21 cellular contexts compared by ENCODE assay signal in genomic region chr11:45563801-45564200, GRCh38.
"Had no signal": no experiment of that assay in that cellular context is flagged by ENCODE, and none has a peak within 500 bp of the region (broad histone marks: within the 10 kb centered on the region; RNA-seq: fewer than 3 reads in every experiment).

No MANE protein-coding gene starts in this region.

- ATAC-seq: activated CD8-positive, alpha-beta memory T cell treated with anti-CD3 and anti-CD28 coated beads, Interleukin-2, amount 10 ng/mL, durations not matched to agents 7 days and 5 days; left lobe of liver; naive thymus-derived CD4-positive, alpha-beta T cell; pancreas; stimulated activated memory B cell treated with anti-CD40 and anti-IgM and Interleukin-4, amounts not matched to agents 10 μg/mL and 1 μg/mL and 100 μg/mL, for 72 hours had no signal

- H3K9me3 Mint-ChIP-seq: activated B cell treated with CpG ODN at 0.5 μM for 24 hours; activated CD4-positive, alpha-beta memory T cell treated with anti-CD3 and anti-CD28 coated beads, Interleukin-2, amount 10 ng/mL, durations not matched to agents 7 days and 5 days; memory B cell; naive thymus-derived CD4-positive, alpha-beta T cell; stimulated activated memory B cell treated with anti-CD40 and anti-IgM and Interleukin-4, amounts not matched to agents 10 μg/mL and 1 μg/mL and 100 μg/mL, for 72 hours had no signal

- DNase-seq: activated B cell treated with CpG ODN at 0.5 μM for 24 hours; activated CD4-positive, alpha-beta memory T cell treated with anti-CD3 and anti-CD28 coated beads, Interleukin-2, amount 10 ng/mL, durations not matched to agents 7 days and 5 days; activated CD4-positive, alpha-beta T cell treated with anti-CD3 and anti-CD28 coated beads for 4 hours; activated CD8-positive, alpha-beta memory T cell treated with anti-CD3 and anti-CD28 coated beads, Interleukin-2, amount 10 ng/mL, durations not matched to agents 7 days and 5 days; foreskin fibroblast; islet precursor cell; naive thymus-derived CD4-positive, alpha-beta T cell; pancreas; sigmoid colon; spleen; stimulated activated CD4-positive, alpha-beta T cell treated with anti-CD3 and anti-CD28 coated beads, Interleukin-4, amount 100 ng/mL, for 4 hours; SW 1271; T-helper 2 cell had no signal

- H3K4me3 ChIP-seq: hepatocyte, pancreas, sigmoid colon, spleen, thoracic aorta had no signal

- H3K4me3 Mint-ChIP-seq: activated B cell treated with CpG ODN at 0.5 μM for 24 hours; activated CD4-positive, alpha-beta memory T cell treated with anti-CD3 and anti-CD28 coated beads, Interleukin-2, amount 10 ng/mL, durations not matched to agents 7 days and 5 days; activated CD8-positive, alpha-beta memory T cell treated with anti-CD3 and anti-CD28 coated beads, Interleukin-2, amount 10 ng/mL, durations not matched to agents 7 days and 5 days; activated naive CD8-positive, alpha-beta T cell; memory B cell; naive thymus-derived CD4-positive, alpha-beta T cell; stimulated activated memory B cell treated with anti-CD40 and anti-IgM and Interleukin-4, amounts not matched to agents 10 μg/mL and 1 μg/mL and 100 μg/mL, for 72 hours had no signal

- H3K36me3 Mint-ChIP-seq: activated CD8-positive, alpha-beta memory T cell treated with anti-CD3 and anti-CD28 coated beads, Interleukin-2, amount 10 ng/mL, durations not matched to agents 7 days and 5 days; activated naive CD8-positive, alpha-beta T cell; memory B cell; naive thymus-derived CD4-positive, alpha-beta T cell; stimulated activated memory B cell treated with anti-CD40 and anti-IgM and Interleukin-4, amounts not matched to agents 10 μg/mL and 1 μg/mL and 100 μg/mL, for 72 hours had no signal

- H3K4me1 ChIP-seq: pancreas, sigmoid colon had no signal

- H3K9me3 ChIP-seq: neutrophil, pancreas, sigmoid colon, spleen, thoracic aorta had no signal

- H3K27me3 Mint-ChIP-seq: activated CD4-positive, alpha-beta memory T cell treated with anti-CD3 and anti-CD28 coated beads, Interleukin-2, amount 10 ng/mL, durations not matched to agents 7 days and 5 days had no signal

- H3K27ac ChIP-seq: epithelial cell of prostate, hepatocyte, neutrophil, pancreas, sigmoid colon, spleen, thoracic aorta had no signal

- H3K27ac Mint-ChIP-seq: activated B cell treated with CpG ODN at 0.5 μM for 24 hours; activated CD4-positive, alpha-beta memory T cell treated with anti-CD3 and anti-CD28 coated beads, Interleukin-2, amount 10 ng/mL, durations not matched to agents 7 days and 5 days; activated CD8-positive, alpha-beta memory T cell treated with anti-CD3 and anti-CD28 coated beads, Interleukin-2, amount 10 ng/mL, durations not matched to agents 7 days and 5 days; activated naive CD8-positive, alpha-beta T cell; memory B cell; naive thymus-derived CD4-positive, alpha-beta T cell; stimulated activated memory B cell treated with anti-CD40 and anti-IgM and Interleukin-4, amounts not matched to agents 10 μg/mL and 1 μg/mL and 100 μg/mL, for 72 hours had no signal

- H3K36me3 ChIP-seq: neutrophil, pancreas, sigmoid colon, spleen, thoracic aorta had no signal

- H3K4me1 Mint-ChIP-seq: activated B cell treated with CpG ODN at 0.5 μM for 24 hours; activated CD4-positive, alpha-beta memory T cell treated with anti-CD3 and anti-CD28 coated beads, Interleukin-2, amount 10 ng/mL, durations not matched to agents 7 days and 5 days; activated CD8-positive, alpha-beta memory T cell treated with anti-CD3 and anti-CD28 coated beads, Interleukin-2, amount 10 ng/mL, durations not matched to agents 7 days and 5 days; memory B cell; stimulated activated memory B cell treated with anti-CD40 and anti-IgM and Interleukin-4, amounts not matched to agents 10 μg/mL and 1 μg/mL and 100 μg/mL, for 72 hours had no signal

- H3K27me3 ChIP-seq: pancreas had no signal
